ENCODE assay signal across 8 cellular contexts in genomic region chr1:224114787-224115175, GRCh38. TPM values are rescaled to one million over a fixed set of nuclear protein-coding genes. Genes with fewer than 3 reads are reported as not detected.
DNase-seq lines count a peak whose midpoint lies in the region; ATAC-seq and TF ChIP-seq lines count a peak whose summit lies in the region.

No MANE protein-coding gene starts in this region.

- H3K9ac ChIP-seq in HUES6 (ENCODE audit: low read length) = peak overlapping the region; percentile 95

- H3K36me3 Mint-ChIP-seq in CD4-positive, alpha-beta T cell (ENCODE audit: low read depth) = peaks cover 20% of the 10 kb centered on the region

- intact Hi-C loops in CD4-positive, alpha-beta T cell (cut with DNase I, micrococcal nuclease) = loop anchor here (1.0 to 5.0 kb wide), 5 partner anchors 68 to 1313 kb away; partner anchors contain the start of genes DEGS1 (in 2 of the 2), LBR (in 1 of the 2) and NVL (in 1 of the 2)
- intact Hi-C loops in breast epithelium (cut with DNase I; ENCODE audit: low total_unique reads) = no loop called here
- intact Hi-C loops in transverse colon (cut with DNase I; ENCODE audit: low total_unique reads) = loop anchor here (5.0 kb wide), 1 partner anchor 218 kb away; the partner anchor contains the start of gene NVL

- H3K27me3 Mint-ChIP-seq in CD4-positive, alpha-beta T cell = no peaks in the 10 kb centered on the region

- no peaks in the 10 kb centered on the region for H3K27me3 ChIP-seq in CD4-positive, alpha-beta T cell (ENCODE audit: control insufficient read depth, insufficient read depth, low read length)
- H3K27me3 ChIP-seq in HUES6 (ENCODE audit: control insufficient read depth, insufficient read depth, low read length) = no peaks in the 10 kb centered on the region
- no peaks in the 10 kb centered on the region for H3K27me3 ChIP-seq in breast epithelium
- H3K27me3 ChIP-seq in lung (ENCODE audit: control insufficient read depth, insufficient read depth) = no peaks in the 10 kb centered on the region
- H3K27me3 ChIP-seq in transverse colon = peaks cover 2% of the 10 kb centered on the region

- CTCF ChIA-PET in CD4-positive, alpha-beta T cell (lab: Charles Lee) = interaction anchor here (1.6 kb wide), 1 partner anchor 217 kb away, joined by 3 read pairs; no protein-coding TSS in a partner anchor

- H3K27ac ChIP-seq in CD4-positive, alpha-beta T cell (ENCODE audit: low read depth, low read length) = peak overlapping the region; percentile 91
- H3K27ac ChIP-seq in HUES6 (ENCODE audit: low read depth, low read length) (peak overlapping the region; percentile 90; the same call in 1 of the 2 replicates), breast epithelium (peak overlapping the region; percentile 93 to 97), lung (ENCODE audit: low read depth in 1 of 2, low read length in 1 of 2) (peak overlapping the region; percentile 86 to 96), transverse colon (peak overlapping the region; percentile 92 to 96 (median 94))

- peaks cover 14% of the 10 kb centered on the region; the same call in 1 of the 2 replicates for H3K4me1 ChIP-seq in HUES6 (ENCODE audit: control insufficient read depth, insufficient read depth, low read length)
- no peaks in the 10 kb centered on the region for H3K4me1 ChIP-seq in breast epithelium
- no peaks in the 10 kb centered on the region for H3K4me1 ChIP-seq in lung (ENCODE audit: control insufficient read depth in 2 of 2, insufficient read depth in 2 of 2, low read length in 2 of 2)
- peaks cover 12 to 27% (median 20%) of the 10 kb centered on the region in 4 donors for H3K4me1 ChIP-seq in transverse colon

- no peak for TF ChIP-seq CTCF in CD4-positive, alpha-beta T cell (IDR thresholded peaks at IDR 0.05)
- TF ChIP-seq CTCF in breast epithelium (IDR thresholded peaks at IDR 0.05) (no peak), lung (IDR thresholded peaks at IDR 0.05; ENCODE audit: control extremely low read depth, extremely low read depth) (no peak), transverse colon (IDR thresholded peaks at IDR 0.05) (no peak)

- DNase-seq in CD4-positive, alpha-beta T cell = no peak
- DNase-seq in breast epithelium (ENCODE audit: low spot score in 2 of 2) (no peak), lung (ENCODE audit: low spot score) (no peak), transverse colon (no peak), HuH-7 (ENCODE audit: low spot score) (no peak), COR-L47 (lab: John Stamatoyannopoulos, UW) (no peak), LoVo (ENCODE audit: low spot score) (no peak)

- peaks cover 48% of the 10 kb centered on the region for H3K4me1 Mint-ChIP-seq in CD4-positive, alpha-beta T cell (ENCODE audit: low read depth)

- POLR2A ChIA-PET in CD4-positive, alpha-beta T cell (lab: Charles Lee) = interaction anchor here (0.9 to 1.3 kb wide), 5 partner anchors 11 to 320 kb away, joined by 3 to 12 read pairs (median 5); partner anchors contain the start of genes DEGS1, NVL and WDR26

- H3K36me3 ChIP-seq in HUES6 (ENCODE audit: control insufficient read depth, insufficient read depth, low read length) (peaks cover 11% of the 10 kb centered on the region), breast epithelium (no peaks in the 10 kb centered on the region), lung (ENCODE audit: control insufficient read depth in 2 of 2, insufficient read depth in 2 of 2, low read length in 2 of 2) (no peaks in the 10 kb centered on the region), transverse colon (no peaks in the 10 kb centered on the region)

- WGBS in lung, 2 donors = 2% methylated on average over 11 of the region's 11 CpGs
- 1% methylated on average over 10 to 11 of the region's 11 CpGs for WGBS in transverse colon (ENCODE audit: low coverage in 1 of 2), 2 donors

- peak overlapping the region; percentile 92 for H3K4me3 Mint-ChIP-seq in CD4-positive, alpha-beta T cell

- H3K4me3 ChIP-seq in HUES6 (ENCODE audit: low read depth, low read length) = peak overlapping the region; percentile 87
- peak overlapping the region; percentile 68 to 90 (median 83) for H3K4me3 ChIP-seq in breast epithelium
- H3K4me3 ChIP-seq in lung = peak overlapping the region; percentile 87
- peak overlapping the region; percentile 81 to 99 (median 83) for H3K4me3 ChIP-seq in transverse colon

- TF ChIP-seq POLR2A in breast epithelium (IDR thresholded peaks at IDR 0.05) (no peak), transverse colon (IDR thresholded peaks at IDR 0.05) (no peak)

- no peaks in the 10 kb centered on the region for H3K9me3 Mint-ChIP-seq in CD4-positive, alpha-beta T cell

- no peak for TF ChIP-seq EP300 in transverse colon (IDR thresholded peaks at IDR 0.05; ENCODE audit: low read depth)

- peak; percentile 3 for ATAC-seq in CD4-positive, alpha-beta T cell (ENCODE audit: poor library complexity)
- no peak for ATAC-seq in lung (ENCODE audit: insufficient read depth, low FRiP score)

- H3K9me3 ChIP-seq in CD4-positive, alpha-beta T cell (ENCODE audit: control insufficient read depth, low read length) = no peaks in the 10 kb centered on the region
- H3K9me3 ChIP-seq in HUES6 (ENCODE audit: control insufficient read depth, insufficient read depth, low read depth, low read length) (no peaks in the 10 kb centered on the region), breast epithelium (no peaks in the 10 kb centered on the region), lung (ENCODE audit: control insufficient read depth in 2 of 2, insufficient read depth in 1 of 2, low read length in 1 of 2) (no peaks in the 10 kb centered on the region), transverse colon (no peaks in the 10 kb centered on the region)

- H3K27ac Mint-ChIP-seq in CD4-positive, alpha-beta T cell = peak overlapping the region; percentile 84

- in situ Hi-C loops in transverse colon (cut with MboI; ENCODE audit: low pct_ligation_motif_present in 1 of 4, low pct_unique_long_range_greater_than_20kb in 1 of 4, low sequenced_read_pairs in 3 of 4) = loop anchor here in 3 of 4 donors (10.0 to 25.0 kb wide), 4 partner anchors 198 to 340 kb away; partner anchors contain the start of gene NVL (in 1 of the 3)

RNA-seq across cellular contexts. Expression of gene FBXO28, which starts 0.9 kb away (rescaled TPM):
- total RNA-seq in CD4-positive, alpha-beta T cell = 10 to 100 TPM; 32.5 to 37.1 TPM
- total RNA-seq in breast epithelium = 10 to 100 TPM; 23.9 to 50.5 (median 26.2) TPM
- 10 to 100 TPM; 27.4 to 41.5 TPM for total RNA-seq in lung
- 10 to 100 TPM; 10.1 to 11.9 TPM for polyA plus RNA-seq in lung
- total RNA-seq in transverse colon = 10 to 100 TPM in 3 of 4 donors, 1 to 10 TPM in 1; 7.0 to 31.0 (median 26.4) TPM
